Comparison of ENCODE assay signal across 1 cellular context in genomic region chr18:57422313-57422872, GRCh38.
TF ChIP-seq lines count a peak whose summit lies in the region.

No MANE protein-coding gene starts in this region.

TF ChIP-seq in liver, 16 proteins besides CTCF, POLR2A, EP300 and RAD21 (continued from another document):
- peak; percentile 74 for TF ChIP-seq MAX (IDR thresholded peaks at IDR 0.05)
- TF ChIP-seq NR2F2 (IDR thresholded peaks at IDR 0.05) = peak; percentile 12
- TF ChIP-seq HNF4A (conservative IDR thresholded peaks at IDR 0.05) = peak; percentile 87 to 92
- TF ChIP-seq TAF1 (conservative IDR thresholded peaks at IDR 0.05) = peak; percentile 43
- peak; percentile 81 for TF ChIP-seq SP1 (IDR thresholded peaks at IDR 0.05)
- TF ChIP-seq RXRA (IDR thresholded peaks at IDR 0.05) = peak; percentile 81 to 93
- peak; percentile 59 for TF ChIP-seq FOXA1 (IDR thresholded peaks at IDR 0.05)
- TF ChIP-seq, protein P1, sequence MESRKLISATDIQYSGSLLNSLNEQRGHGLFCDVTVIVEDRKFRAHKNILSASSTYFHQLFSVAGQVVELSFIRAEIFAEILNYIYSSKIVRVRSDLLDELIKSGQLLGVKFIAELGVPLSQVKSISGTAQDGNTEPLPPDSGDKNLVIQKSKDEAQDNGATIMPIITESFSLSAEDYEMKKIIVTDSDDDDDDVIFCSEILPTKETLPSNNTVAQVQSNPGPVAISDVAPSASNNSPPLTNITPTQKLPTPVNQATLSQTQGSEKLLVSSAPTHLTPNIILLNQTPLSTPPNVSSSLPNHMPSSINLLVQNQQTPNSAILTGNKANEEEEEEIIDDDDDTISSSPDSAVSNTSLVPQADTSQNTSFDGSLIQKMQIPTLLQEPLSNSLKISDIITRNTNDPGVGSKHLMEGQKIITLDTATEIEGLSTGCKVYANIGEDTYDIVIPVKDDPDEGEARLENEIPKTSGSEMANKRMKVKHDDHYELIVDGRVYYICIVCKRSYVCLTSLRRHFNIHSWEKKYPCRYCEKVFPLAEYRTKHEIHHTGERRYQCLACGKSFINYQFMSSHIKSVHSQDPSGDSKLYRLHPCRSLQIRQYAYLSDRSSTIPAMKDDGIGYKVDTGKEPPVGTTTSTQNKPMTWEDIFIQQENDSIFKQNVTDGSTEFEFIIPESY (IDR thresholded peaks at IDR 0.05) = peak; percentile 72
- peak; percentile 93 for TF ChIP-seq YY1 (IDR thresholded peaks at IDR 0.05)
- TF ChIP-seq GABPA (IDR thresholded peaks at IDR 0.05 in 1 of 2, conservative IDR thresholded peaks at IDR 0.05 in 1 of 2) = no peak
